Comparison of ENCODE assay signal across 13 cellular contexts in genomic region chr7:47255007-47255406, GRCh38.
A peak's percentile ranks its signal among the peaks of the same experiment; 100 is the strongest.
DNase-seq lines count a peak whose midpoint lies in the region; ATAC-seq and TF ChIP-seq lines count a peak whose summit lies in the region.
"Had no signal": no experiment of that assay in that cellular context is flagged by ENCODE, and none has a peak within 500 bp of the region (broad histone marks: within the 10 kb centered on the region; RNA-seq: fewer than 3 reads in every experiment).

No MANE protein-coding gene starts in this region.

- no peaks in the 10 kb centered on the region for H3K27me3 ChIP-seq in body of pancreas
- H3K27me3 ChIP-seq in upper lobe of left lung, result no peaks in the 10 kb centered on the region
- H3K27me3 ChIP-seq: MG63 had no signal

- peak overlapping the region; percentile 57 for H3K4me3 Mint-ChIP-seq in activated CD4-positive, alpha-beta T cell treated with anti-CD3 and anti-CD28 coated beads, Interleukin-2, amount 10 ng/mL, durations not matched to agents 24 days and 14 days
- peak overlapping the region; percentile 81 to 88 (median 86) for H3K4me3 Mint-ChIP-seq in nephron

- TF ChIP-seq CTCF in body of pancreas (IDR thresholded peaks at IDR 0.05) (no peak), nephron (IDR thresholded peaks at IDR 0.05; ENCODE audit: unreplicated experiment in 3 of 3) (no peak), upper lobe of left lung (IDR thresholded peaks at IDR 0.05) (no peak)

- no peak overlapping the region for H3K27ac Mint-ChIP-seq in activated CD4-positive, alpha-beta T cell treated with anti-CD3 and anti-CD28 coated beads, Interleukin-2, amount 10 ng/mL, durations not matched to agents 24 days and 14 days
- H3K27ac Mint-ChIP-seq in nephron, result no peak overlapping the region
- H3K27ac Mint-ChIP-seq: activated CD8-positive, alpha-beta T cell treated with anti-CD3 and anti-CD28 coated beads for 36 hours; CD8-positive, alpha-beta T cell had no signal

- H3K9me3 Mint-ChIP-seq in activated CD4-positive, alpha-beta T cell treated with anti-CD3 and anti-CD28 coated beads, Interleukin-2, amount 10 ng/mL, durations not matched to agents 24 days and 14 days, result no peaks in the 10 kb centered on the region
- peaks cover 6% of the 10 kb centered on the region for H3K9me3 Mint-ChIP-seq in nephron

- peaks cover 9% of the 10 kb centered on the region for H3K4me1 Mint-ChIP-seq in activated CD4-positive, alpha-beta T cell treated with anti-CD3 and anti-CD28 coated beads, Interleukin-2, amount 10 ng/mL, durations not matched to agents 24 days and 14 days
- peaks cover 4% of the 10 kb centered on the region for H3K4me1 Mint-ChIP-seq in nephron

- H3K27me3 Mint-ChIP-seq in activated CD4-positive, alpha-beta T cell treated with anti-CD3 and anti-CD28 coated beads, Interleukin-2, amount 10 ng/mL, durations not matched to agents 24 days and 14 days, result peaks cover 15% of the 10 kb centered on the region
- peaks cover 15% of the 10 kb centered on the region for H3K27me3 Mint-ChIP-seq in nephron (ENCODE audit: low read depth)

- no peak for DNase-seq in activated CD4-positive, alpha-beta T cell treated with anti-CD3 and anti-CD28 coated beads, Interleukin-2, amount 10 ng/mL, durations not matched to agents 24 days and 14 days
- DNase-seq in activated CD4-positive, alpha-beta T cell treated with anti-CD3 and anti-CD28 coated beads for 48 hours, result no peak
- no peak for DNase-seq in body of pancreas
- DNase-seq in upper lobe of left lung, result no peak
- no peak for DNase-seq in stimulated activated CD8-positive, alpha-beta memory T cell treated with anti-CD3 and anti-CD28 coated beads, Interleukin-4, amount 100 ng/mL, for 48 hours
- no peak for DNase-seq in iPS-NIHi7 (ENCODE audit: extremely low spot score)
- DNase-seq: activated gamma-delta T cell, SHP77 treated with DMSO at 0.1 percent for 48 hours had no signal

- peaks cover 19% of the 10 kb centered on the region for H3K4me1 ChIP-seq in body of pancreas
- peaks cover 14 to 21% (median 18%) of the 10 kb centered on the region in 4 donors for H3K4me1 ChIP-seq in upper lobe of left lung

- H3K4me3 ChIP-seq in body of pancreas (no peak overlapping the region), upper lobe of left lung (no peak overlapping the region)

- H3K36me3 ChIP-seq in body of pancreas (replicated peaks in 1 of 2; ENCODE audit: insufficient read depth in 1 of 2, low read depth in 2 of 2) (no peaks in the 10 kb centered on the region), upper lobe of left lung (no peaks in the 10 kb centered on the region)
- H3K36me3 ChIP-seq: MG63 had no signal

- intact Hi-C loops in activated CD4-positive, alpha-beta T cell treated with anti-CD3 and anti-CD28 coated beads, Interleukin-2, amount 10 ng/mL, durations not matched to agents 24 days and 14 days (cut with micrococcal nuclease), result loop anchor here (10.0 kb wide), 1 partner anchor 1330 kb away; the partner anchor contains the start of gene IGFBP3
- intact Hi-C loops in body of pancreas (cut with DNase I), result no loop called here

- H3K27ac ChIP-seq in body of pancreas, result no peak overlapping the region
- H3K27ac ChIP-seq in upper lobe of left lung, result peak overlapping the region in 3 of 4 donors; percentile 88 to 89 (median 88)

- H3K9me3 ChIP-seq in body of pancreas, result no peaks in the 10 kb centered on the region
- no peaks in the 10 kb centered on the region for H3K9me3 ChIP-seq in upper lobe of left lung
- H3K9me3 ChIP-seq: MG63 had no signal

- no peak for TF ChIP-seq EP300 in upper lobe of left lung (IDR thresholded peaks at IDR 0.05)

- peak; percentile 4 for ATAC-seq in body of pancreas
- ATAC-seq in upper lobe of left lung (ENCODE audit: low FRiP score in 2 of 2), result no peak
- ATAC-seq in GM19452 (IDR thresholded peaks at IDR 0.05; ENCODE audit: unreplicated experiment), result no peak
- ATAC-seq: CD8-positive, alpha-beta T cell had no signal

- WGBS in body of pancreas, 2 donors, result 72 to 94% methylated on average over 3 to 7 of the region's 7 CpGs
- 81 to 83% methylated on average over 7 of the region's 7 CpGs for WGBS in upper lobe of left lung, 2 donors

- TF ChIP-seq POLR2A in body of pancreas (IDR thresholded peaks at IDR 0.05) (no peak), upper lobe of left lung (IDR thresholded peaks at IDR 0.05) (no peak)

- no peaks in the 10 kb centered on the region for H3K36me3 Mint-ChIP-seq in activated CD4-positive, alpha-beta T cell treated with anti-CD3 and anti-CD28 coated beads, Interleukin-2, amount 10 ng/mL, durations not matched to agents 24 days and 14 days (ENCODE audit: low read depth)
- H3K36me3 Mint-ChIP-seq in nephron (ENCODE audit: low read depth), result peaks cover 4% of the 10 kb centered on the region
- H3K36me3 Mint-ChIP-seq: CD8-positive, alpha-beta T cell had no signal

Comparison
In these comparisons a context has a peak if more than half of its experiments do, and no peak if none do; other contexts are left out.
1. H3K27ac ChIP-seq: peak in upper lobe of left lung (3 of 4); none in body of pancreas (0 of 4).